8 cellular contexts compared by ENCODE assay signal in the genomic region with DNA sequence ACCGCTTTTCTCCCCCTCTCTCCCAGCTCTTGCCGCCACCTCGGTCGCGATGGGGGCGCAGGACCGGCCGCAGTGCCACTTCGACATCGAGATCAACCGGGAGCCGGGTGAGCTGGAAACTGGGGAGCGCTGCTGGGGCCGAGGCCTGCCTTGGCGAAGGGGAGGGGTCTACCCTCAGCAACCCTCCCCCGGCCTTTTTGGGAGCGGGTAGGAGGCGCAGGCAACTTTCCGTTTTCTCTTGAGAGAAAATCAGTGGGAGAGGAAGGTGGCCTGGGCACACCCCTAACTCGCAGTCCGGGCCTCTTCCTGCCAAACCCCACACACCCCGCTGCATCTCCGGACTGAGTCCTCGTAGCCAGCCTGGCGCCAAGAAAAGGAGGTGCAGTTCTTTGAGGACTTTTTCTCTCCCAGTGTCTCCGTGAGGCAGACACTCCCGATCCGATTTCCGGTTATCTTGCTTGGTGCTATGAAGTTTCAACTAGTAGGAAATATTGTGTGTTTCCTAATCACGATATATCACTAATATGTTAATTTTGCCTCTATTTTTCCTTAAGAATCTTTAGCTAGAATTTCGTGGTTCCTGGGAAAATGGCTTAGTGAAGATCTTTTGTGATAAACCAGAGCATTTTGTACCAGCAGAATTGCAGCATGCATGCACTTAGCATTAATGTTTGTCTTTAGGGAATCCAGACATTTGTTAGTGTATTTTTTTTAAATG. TPM values are rescaled to one million over a fixed set of nuclear protein-coding genes. Genes with fewer than 3 reads are reported as not detected.
DNase-seq lines count a peak whose midpoint lies in the region; ATAC-seq, FAIRE-seq and TF ChIP-seq lines count a peak whose summit lies in the region.

No MANE protein-coding gene starts in this region.

- H4K20me1 ChIP-seq in K562 (replicated peaks; ENCODE audit: control insufficient read depth, insufficient read depth, low read length), result peaks cover 4% of the 10 kb centered on the region; the same call in 1 of the 2 replicates

- no TSS peak for BruUV-seq in K562 (replicated peaks; lab: Mats Ljungman, UMichigan)

- TF ChIP-seq EP300 in K562 (IDR thresholded peaks at IDR 0.05; ENCODE audit: low read length), result no peak

- no peaks in the 10 kb centered on the region for H3K9me1 ChIP-seq in K562 (ENCODE audit: control insufficient read depth, insufficient read depth, low read length)

- H2AFZ ChIP-seq in K562 (ENCODE audit: low read depth, low read length), result peak overlapping the region; percentile 98

- in situ Hi-C loops in K562 (cut with MboI), result no loop called here
- in situ Hi-C loops in gastrocnemius medialis (cut with MboI; ENCODE audit: low sequenced_read_pairs in 4 of 4), result no loop called here
- in situ Hi-C loops in GM13977 (cut with MboI; ENCODE audit: low pct_unique_long_range_greater_than_20kb, low sequenced_read_pairs, unreplicated experiment), result no loop called here

- TF ChIP-seq RAD21 in K562 (CRISPR knock-in tag; conservative IDR thresholded peaks at IDR 0.05 in 1 of 2, IDR thresholded peaks at IDR 0.05 in 1 of 2), result no peak

- POLR2A ChIA-PET in K562 (lab: Yijun Ruan, JAX), result interaction anchor here (0.7 to 1.6 kb wide), 11 partner anchors 9 to 145 kb away, joined by 3 to 13 read pairs (median 4); partner anchors contain the start of genes SEC22C and SS18L2

- H3K27ac ChIP-seq in SJSA1 (peak overlapping the region; percentile 77), K562 (ENCODE audit: extremely low read depth, low read depth, low read length) (peak overlapping the region; percentile 95), gastrocnemius medialis (peak overlapping the region; percentile 96 to 99 (median 98))

- ATAC-seq in GM19328 (IDR thresholded peaks at IDR 0.05; ENCODE audit: unreplicated experiment) (peak; percentile 26), HG03460 (IDR thresholded peaks at IDR 0.05; ENCODE audit: unreplicated experiment) (peak; percentile 25), K562 (peak; percentile 51), gastrocnemius medialis (peak; percentile 22 to 32)

- TF ChIP-seq CTCF in K562 (IDR thresholded peaks at IDR 0.05 in 2 of 3, conservative IDR thresholded peaks at IDR 0.05 in 1 of 3; ENCODE audit: insufficient read depth in 2 of 3, low read depth in 1 of 3, low read length in 3 of 3), result peak in 1 of 3 experiments; percentile 20; a peak in 2 of 6 replicates
- TF ChIP-seq CTCF in gastrocnemius medialis (IDR thresholded peaks at IDR 0.05 in 4 of 5, conservative IDR thresholded peaks at IDR 0.05 in 1 of 5), result peak in 2 of 5 experiments; percentile 20 to 39
- no peak for TF ChIP-seq CTCF in GM13977 (IDR thresholded peaks at IDR 0.05; ENCODE audit: extremely low read depth, insufficient read depth, missing control alignments)

- H3K27me3 ChIP-seq in SJSA1 (replicated peaks), result no peaks in the 10 kb centered on the region
- H3K27me3 ChIP-seq in K562 (ENCODE audit: control insufficient read depth in 2 of 2, insufficient read depth in 2 of 2, low read length in 2 of 2), result no peaks in the 10 kb centered on the region
- no peaks in the 10 kb centered on the region for H3K27me3 ChIP-seq in iPS-15b (ENCODE audit: control insufficient read depth, insufficient read depth, low read length)
- no peaks in the 10 kb centered on the region for H3K27me3 ChIP-seq in gastrocnemius medialis

- peaks cover 8% of the 10 kb centered on the region for H3K4me1 ChIP-seq in SJSA1 (replicated peaks)
- peaks cover 13 to 20% of the 10 kb centered on the region in 2 experiments for H3K4me1 ChIP-seq in K562 (replicated peaks in 1 of 2; ENCODE audit: control insufficient read depth in 2 of 2, insufficient read depth in 2 of 2, low read length in 2 of 2)
- H3K4me1 ChIP-seq in iPS-15b (ENCODE audit: control insufficient read depth, insufficient read depth, low read length), result no peaks in the 10 kb centered on the region
- peaks cover 36 to 41% of the 10 kb centered on the region in 2 donors for H3K4me1 ChIP-seq in gastrocnemius medialis

- TF ChIP-seq POLR2A in K562 (conservative IDR thresholded peaks at IDR 0.05) (no peak), gastrocnemius medialis (IDR thresholded peaks at IDR 0.05) (no peak)

- H3K9me3 ChIP-seq in SJSA1 (replicated peaks) (no peaks in the 10 kb centered on the region), K562 (replicated peaks; ENCODE audit: control insufficient read depth, insufficient read depth, low read depth, low read length) (peaks cover 2% of the 10 kb centered on the region; the same call in 1 of the 2 replicates), iPS-15b (ENCODE audit: control insufficient read depth, insufficient read depth, low read length) (no peaks in the 10 kb centered on the region), gastrocnemius medialis (no peaks in the 10 kb centered on the region)

- H3K36me3 ChIP-seq in SJSA1, result peaks cover 22% of the 10 kb centered on the region
- H3K36me3 ChIP-seq in K562 (ENCODE audit: control insufficient read depth, insufficient read depth, low read length), result peaks cover 27% of the 10 kb centered on the region
- no peaks in the 10 kb centered on the region for H3K36me3 ChIP-seq in iPS-15b (ENCODE audit: control insufficient read depth, insufficient read depth, low read length)
- no peaks in the 10 kb centered on the region for H3K36me3 ChIP-seq in gastrocnemius medialis

- DNase-seq in DMS114 treated with DMSO at 0.1 percent for 48 hours (lab: John Stamatoyannopoulos, UW; ENCODE audit: unreplicated experiment) (peak; percentile 34), SJSA1 (ENCODE audit: low read depth in 1 of 2, low spot score in 2 of 2) (peak; percentile 56 to 71), K562 (ENCODE audit: extremely low read depth in 1 of 4, low spot score in 3 of 4) (peak in 3 of 4 experiments; percentile 60 to 77 (median 68)), gastrocnemius medialis (peak; percentile 43 to 62), GM13977 (ENCODE audit: low spot score) (no peak)

- H3K4me3 ChIP-seq in SJSA1, result peak overlapping the region; percentile 82
- H3K4me3 ChIP-seq in K562, result peak overlapping the region; percentile 85
- peak overlapping the region; percentile 89 for H3K4me3 ChIP-seq in iPS-15b (ENCODE audit: low read depth, low read length)
- H3K4me3 ChIP-seq in gastrocnemius medialis, result peak overlapping the region; percentile 86 to 93 (median 90)

- H3K9ac ChIP-seq in K562 (ENCODE audit: insufficient read depth in 1 of 2, low read depth in 2 of 2, low read length in 2 of 2), result peak overlapping the region; percentile 93 to 96
- peak overlapping the region; percentile 88 for H3K9ac ChIP-seq in iPS-15b (ENCODE audit: low read depth, low read length)

- H3K4me2 ChIP-seq in K562 (ENCODE audit: insufficient read depth, low read length), result peak overlapping the region; percentile 99

- H3K79me2 ChIP-seq in K562 (ENCODE audit: control insufficient read depth, insufficient read depth, low read length), result peaks cover 57% of the 10 kb centered on the region

- FAIRE-seq in K562 (lab: Jason Lieb, UNC), result no peak

- intact Hi-C loops in K562 (cut with micrococcal nuclease), result loop anchor here (1.0 kb wide), 1 partner anchor 11 kb away; the partner anchor contains the start of gene SS18L2
- intact Hi-C loops in gastrocnemius medialis (cut with DNase I; ENCODE audit: low total_unique reads), result loop anchor here (1.0 to 5.0 kb wide), 3 partner anchors 54 to 143 kb away; partner anchors contain the start of gene HHATL

- WGBS in K562 (ENCODE audit: insufficient coverage, low coverage, missing lambda C conversion rate), result under 1% methylated on average over 28 of the region's 31 CpGs

- CTCF ChIA-PET in K562 (lab: Yijun Ruan, JAX; ENCODE audit: low intra/inter-chr PET ratio), result interaction anchor here (1.0 kb wide), 1 partner anchor 19 kb away, joined by 4 read pairs; the partner anchor contains the start of gene SEC22C

RNA-seq across cellular contexts. Expression of gene NKTR, which starts 0.6 kb away (rescaled TPM):
- total RNA-seq in SJSA1 (2014; rRNA removed; shearing (Covaris generic)), result 14.5 and 33.7 TPM in 2 replicates
- 253 and 1,006 TPM in 2 replicates for total RNA-seq in K562 (2011; cell fraction: chromatin; rRNA removed; ENCODE audit: low replicate concordance)
- total RNA-seq in K562 (2011; cell fraction: nucleolus; rRNA removed), result 104 and 168 TPM in 2 replicates
- 377 and 604 TPM in 2 replicates for total RNA-seq in K562 (2011; cell fraction: nucleoplasm; rRNA removed)
- total RNA-seq in K562 (2014; rRNA removed), result 48.0 and 51.5 TPM in 2 replicates
- total RNA-seq in K562 (2014; rRNA removed; fragmentation: Illumina TruSeq; extraction: Trizol), result 117 and 120 TPM in 2 replicates
- 94.1 and 104 TPM in 2 replicates for total RNA-seq in K562 (2015; rRNA removed; fragmentation: Illumina TruSeq; extraction: Trizol)
- total RNA-seq in K562 (2021), result 67.4 and 70.3 TPM in 2 replicates
- 123 and 130 TPM in 2 replicates for polyA plus RNA-seq in K562 (2011; rRNA removed)
- 9.2 and 26.9 TPM in 2 replicates for polyA plus RNA-seq in K562 (2011; cell fraction: cytosol; rRNA removed)
- 284 and 370 TPM in 2 replicates for polyA plus RNA-seq in K562 (2011; cell fraction: nucleus; rRNA removed)
- 39.4 and 56.1 TPM in 2 replicates for polyA plus RNA-seq in K562 (2012)
- polyA plus RNA-seq in K562 (2014; fragmentation: Illumina TruSeq; extraction: Trizol), result 76.5 and 95.7 TPM in 2 replicates
- polyA plus RNA-seq in K562 (2014; fragmentation: Nextera tagmentation; extraction: Ambion mirVana), result 10 to 100 TPM; 19.7 to 30.2 TPM
- 84.5 and 92.6 TPM in 2 replicates for polyA plus RNA-seq in K562 (2014; rRNA removed)
- 140 and 209 TPM in 2 replicates for polyA minus RNA-seq in K562 (2011; rRNA and poly(A)+ RNA removed)
- polyA minus RNA-seq in K562 (2011; cell fraction: cytosol; rRNA and poly(A)+ RNA removed), result 19.9 and 20.4 TPM in 2 replicates
- 246 and 455 TPM in 2 replicates for polyA minus RNA-seq in K562 (2011; cell fraction: nucleus; rRNA and poly(A)+ RNA removed)
- 10 to 100 TPM; 10.0 to 56.6 (median 13.6) TPM for total RNA-seq in gastrocnemius medialis

RNA-seq across cellular contexts. Expression of gene SS18L2, which starts 10.5 kb away (rescaled TPM):
- 8.0 and 24.1 TPM in 2 replicates for total RNA-seq in SJSA1 (2014; rRNA removed; shearing (Covaris generic))
- 28.8 and 30.7 TPM in 2 replicates for total RNA-seq in K562 (2011; cell fraction: chromatin; rRNA removed; ENCODE audit: low replicate concordance)
- 24.3 and 25.5 TPM in 2 replicates for total RNA-seq in K562 (2011; cell fraction: nucleolus; rRNA removed)
- total RNA-seq in K562 (2011; cell fraction: nucleoplasm; rRNA removed), result 32.2 and 45.8 TPM in 2 replicates
- total RNA-seq in K562 (2014; rRNA removed) (51.4 and 75.9 TPM in 2 replicates), K562 (2014; rRNA removed; fragmentation: Illumina TruSeq; extraction: Trizol) (70.0 and 77.2 TPM in 2 replicates), K562 (2015; rRNA removed; fragmentation: Illumina TruSeq; extraction: Trizol) (65.6 and 78.0 TPM in 2 replicates), K562 (2021) (68.6 and 77.8 TPM in 2 replicates), gastrocnemius medialis (10 to 100 TPM; 12.0 to 30.0 (median 15.5) TPM)
- polyA plus RNA-seq in K562 (2011; rRNA removed) (117 and 144 TPM in 2 replicates), K562 (2014; fragmentation: Illumina TruSeq; extraction: Trizol) (72.2 and 78.0 TPM in 2 replicates), K562 (2014; fragmentation: Nextera tagmentation; extraction: Ambion mirVana) (100 to 1,000 TPM; 275 to 324 TPM), K562 (2014; rRNA removed) (99.2 and 99.4 TPM in 2 replicates)
- 31.8 and 55.1 TPM in 2 replicates for polyA plus RNA-seq in K562 (2011; cell fraction: cytosol; rRNA removed)
- polyA plus RNA-seq in K562 (2011; cell fraction: nucleus; rRNA removed), result 36.1 and 57.1 TPM in 2 replicates
- polyA plus RNA-seq in K562 (2012), result 73.8 and 106 TPM in 2 replicates
- 31.2 and 35.5 TPM in 2 replicates for polyA minus RNA-seq in K562 (2011; rRNA and poly(A)+ RNA removed)
- 8.1 and 16.6 TPM in 2 replicates for polyA minus RNA-seq in K562 (2011; cell fraction: cytosol; rRNA and poly(A)+ RNA removed)
- 12.7 and 17.9 TPM in 2 replicates for polyA minus RNA-seq in K562 (2011; cell fraction: nucleus; rRNA and poly(A)+ RNA removed)

RNA-seq across cellular contexts. Expression of gene SEC22C, which starts 19.4 kb away (rescaled TPM):
- total RNA-seq in SJSA1 (2014; rRNA removed; shearing (Covaris generic)), result 66.1 and 78.7 TPM in 2 replicates
- 34.9 and 62.9 TPM in 2 replicates for total RNA-seq in K562 (2011; cell fraction: chromatin; rRNA removed; ENCODE audit: low replicate concordance)
- 32.7 and 35.5 TPM in 2 replicates for total RNA-seq in K562 (2011; cell fraction: nucleolus; rRNA removed)
- 48.1 and 67.3 TPM in 2 replicates for total RNA-seq in K562 (2011; cell fraction: nucleoplasm; rRNA removed)
- total RNA-seq in K562 (2014; rRNA removed) (44.8 and 49.8 TPM in 2 replicates), K562 (2014; rRNA removed; fragmentation: Illumina TruSeq; extraction: Trizol) (62.4 and 63.6 TPM in 2 replicates), K562 (2015; rRNA removed; fragmentation: Illumina TruSeq; extraction: Trizol) (68.4 and 68.7 TPM in 2 replicates), K562 (2021) (50.7 and 50.8 TPM in 2 replicates), gastrocnemius medialis (10 to 100 TPM; 35.5 to 54.6 (median 40.6) TPM)
- polyA plus RNA-seq in K562 (2011; rRNA removed) (60.5 and 64.5 TPM in 2 replicates), K562 (2014; fragmentation: Illumina TruSeq; extraction: Trizol) (58.5 and 59.8 TPM in 2 replicates), K562 (2014; fragmentation: Nextera tagmentation; extraction: Ambion mirVana) (10 to 100 TPM; 35.6 to 41.3 TPM), K562 (2014; rRNA removed) (45.9 and 54.5 TPM in 2 replicates)
- polyA plus RNA-seq in K562 (2011; cell fraction: cytosol; rRNA removed), result 31.6 and 53.4 TPM in 2 replicates
- polyA plus RNA-seq in K562 (2011; cell fraction: nucleus; rRNA removed), result 36.9 and 47.6 TPM in 2 replicates
- polyA plus RNA-seq in K562 (2012), result 55.2 and 56.3 TPM in 2 replicates
- polyA minus RNA-seq in K562 (2011; rRNA and poly(A)+ RNA removed), result 40.6 and 42.7 TPM in 2 replicates
- polyA minus RNA-seq in K562 (2011; cell fraction: cytosol; rRNA and poly(A)+ RNA removed), result 17.8 and 22.0 TPM in 2 replicates
- polyA minus RNA-seq in K562 (2011; cell fraction: nucleus; rRNA and poly(A)+ RNA removed), result 15.6 and 16.9 TPM in 2 replicates

RNA-seq across cellular contexts. Expression of gene ZBTB47, which starts 52.4 kb away (rescaled TPM):
- total RNA-seq in SJSA1 (2014; rRNA removed; shearing (Covaris generic)), result 3.0 and 6.1 TPM in 2 replicates
- 2.9 and 11.3 TPM in 2 replicates for total RNA-seq in K562 (2011; cell fraction: chromatin; rRNA removed; ENCODE audit: low replicate concordance)
- total RNA-seq in K562 (2011; cell fraction: nucleolus; rRNA removed), result 7.5 and 7.8 TPM in 2 replicates
- 5.3 and 5.7 TPM in 2 replicates for total RNA-seq in K562 (2011; cell fraction: nucleoplasm; rRNA removed)
- total RNA-seq in K562 (2014; rRNA removed), result 3.4 and 5.0 TPM in 2 replicates
- total RNA-seq in K562 (2014; rRNA removed; fragmentation: Illumina TruSeq; extraction: Trizol), result 0.45 and 0.58 TPM in 2 replicates
- 1.8 and 1.9 TPM in 2 replicates for total RNA-seq in K562 (2015; rRNA removed; fragmentation: Illumina TruSeq; extraction: Trizol)
- 2.9 and 4.6 TPM in 2 replicates for total RNA-seq in K562 (2021)
- 1.7 and 2.2 TPM in 2 replicates for polyA plus RNA-seq in K562 (2011; rRNA removed)
- polyA plus RNA-seq in K562 (2011; cell fraction: cytosol; rRNA removed), result 1.8 and 3.3 TPM in 2 replicates
- polyA plus RNA-seq in K562 (2011; cell fraction: nucleus; rRNA removed), result 4.4 and 8.8 TPM in 2 replicates
- 1.8 and 2.8 TPM in 2 replicates for polyA plus RNA-seq in K562 (2012)
- polyA plus RNA-seq in K562 (2014; fragmentation: Illumina TruSeq; extraction: Trizol), result 1.6 and 2.3 TPM in 2 replicates
- polyA plus RNA-seq in K562 (2014; fragmentation: Nextera tagmentation; extraction: Ambion mirVana), result under 1 TPM in 1 of 2 experiments, not detected in 1; 0.11 TPM
- polyA plus RNA-seq in K562 (2014; rRNA removed), result 2.7 and 2.9 TPM in 2 replicates
- 1.8 and 2.8 TPM in 2 replicates for polyA minus RNA-seq in K562 (2011; rRNA and poly(A)+ RNA removed)
- 2.0 and 2.1 TPM in 2 replicates for polyA minus RNA-seq in K562 (2011; cell fraction: cytosol; rRNA and poly(A)+ RNA removed)
- 5.9 and 7.1 TPM in 2 replicates for polyA minus RNA-seq in K562 (2011; cell fraction: nucleus; rRNA and poly(A)+ RNA removed)
- 100 to 1,000 TPM; 141 to 256 (median 167) TPM for total RNA-seq in gastrocnemius medialis
